In the genomic region with DNA sequence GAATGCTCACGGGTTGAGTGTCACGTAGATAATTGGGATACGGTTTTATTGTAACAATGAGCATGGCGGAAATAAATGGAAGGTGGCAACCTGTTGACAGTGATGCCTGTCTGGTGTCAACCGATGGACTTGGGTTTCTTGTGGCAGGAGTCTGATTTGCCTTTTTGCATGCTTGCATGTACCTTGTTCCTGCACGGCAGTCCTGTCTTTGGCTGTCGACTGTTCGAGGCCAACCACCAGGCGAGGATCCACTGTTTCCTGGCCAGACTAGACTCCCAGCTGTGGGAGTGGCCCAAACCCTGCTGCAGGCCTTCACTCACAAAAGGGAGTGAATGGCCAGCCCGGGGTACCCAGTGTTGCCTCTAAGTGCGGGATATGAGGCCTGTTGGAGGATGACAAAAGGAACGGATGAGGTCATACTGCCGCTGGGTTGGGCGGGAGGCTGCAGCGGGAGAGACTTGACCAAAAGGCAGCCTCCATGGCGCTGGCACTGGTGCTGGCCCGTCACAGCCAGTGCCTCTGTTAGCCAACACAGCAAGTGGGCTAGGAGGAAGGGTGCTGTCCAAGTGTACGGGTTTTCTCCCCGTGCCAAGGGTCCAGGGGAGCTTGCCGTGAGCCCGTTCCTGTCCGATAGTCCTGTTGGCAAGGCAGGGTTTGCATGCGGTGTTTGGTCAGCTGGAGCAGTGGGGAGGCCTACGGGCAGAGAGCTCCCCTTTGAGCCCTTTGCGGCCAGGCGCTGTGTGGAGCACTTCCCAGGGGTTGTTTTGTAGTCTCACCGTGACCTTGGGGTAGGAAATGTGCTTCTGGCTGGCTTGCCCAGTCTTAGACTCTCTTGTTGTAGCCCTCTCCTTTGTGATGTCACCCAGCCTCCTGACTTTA, we compare ENCODE assay signal across 1 cellular context.
TF ChIP-seq lines count a peak whose summit lies in the region.

No MANE protein-coding gene starts in this region.

TF ChIP-seq in HepG2, 621 proteins besides CTCF, POLR2A, EP300 and RAD21 (continued from another document and continues in another):
- TF ChIP-seq, protein P1, sequence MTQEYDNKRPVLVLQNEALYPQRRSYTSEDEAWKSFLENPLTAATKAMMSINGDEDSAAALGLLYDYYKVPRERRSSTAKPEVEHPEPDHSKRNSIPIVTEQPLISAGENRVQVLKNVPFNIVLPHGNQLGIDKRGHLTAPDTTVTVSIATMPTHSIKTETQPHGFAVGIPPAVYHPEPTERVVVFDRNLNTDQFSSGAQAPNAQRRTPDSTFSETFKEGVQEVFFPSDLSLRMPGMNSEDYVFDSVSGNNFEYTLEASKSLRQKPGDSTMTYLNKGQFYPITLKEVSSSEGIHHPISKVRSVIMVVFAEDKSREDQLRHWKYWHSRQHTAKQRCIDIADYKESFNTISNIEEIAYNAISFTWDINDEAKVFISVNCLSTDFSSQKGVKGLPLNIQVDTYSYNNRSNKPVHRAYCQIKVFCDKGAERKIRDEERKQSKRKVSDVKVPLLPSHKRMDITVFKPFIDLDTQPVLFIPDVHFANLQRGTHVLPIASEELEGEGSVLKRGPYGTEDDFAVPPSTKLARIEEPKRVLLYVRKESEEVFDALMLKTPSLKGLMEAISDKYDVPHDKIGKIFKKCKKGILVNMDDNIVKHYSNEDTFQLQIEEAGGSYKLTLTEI (CRISPR knock-in tag; conservative IDR thresholded peaks at IDR 0.05) = no peak
- TF ChIP-seq KDM2A (CRISPR knock-in tag; IDR thresholded peaks at IDR 0.05; ENCODE audit: borderline replicate concordance, low read depth) = peak; percentile 30; the same call in 1 of the 2 replicates
- TF ChIP-seq ZNF33B (CRISPR knock-in tag; IDR thresholded peaks at IDR 0.05) = 0 out of 2 replicates have a peak, but pooled peaks have one; percentile 54
- TF ChIP-seq ZFP41 (CRISPR knock-in tag; IDR thresholded peaks at IDR 0.05; ENCODE audit: borderline replicate concordance) = no peak
- TF ChIP-seq, protein P2, sequence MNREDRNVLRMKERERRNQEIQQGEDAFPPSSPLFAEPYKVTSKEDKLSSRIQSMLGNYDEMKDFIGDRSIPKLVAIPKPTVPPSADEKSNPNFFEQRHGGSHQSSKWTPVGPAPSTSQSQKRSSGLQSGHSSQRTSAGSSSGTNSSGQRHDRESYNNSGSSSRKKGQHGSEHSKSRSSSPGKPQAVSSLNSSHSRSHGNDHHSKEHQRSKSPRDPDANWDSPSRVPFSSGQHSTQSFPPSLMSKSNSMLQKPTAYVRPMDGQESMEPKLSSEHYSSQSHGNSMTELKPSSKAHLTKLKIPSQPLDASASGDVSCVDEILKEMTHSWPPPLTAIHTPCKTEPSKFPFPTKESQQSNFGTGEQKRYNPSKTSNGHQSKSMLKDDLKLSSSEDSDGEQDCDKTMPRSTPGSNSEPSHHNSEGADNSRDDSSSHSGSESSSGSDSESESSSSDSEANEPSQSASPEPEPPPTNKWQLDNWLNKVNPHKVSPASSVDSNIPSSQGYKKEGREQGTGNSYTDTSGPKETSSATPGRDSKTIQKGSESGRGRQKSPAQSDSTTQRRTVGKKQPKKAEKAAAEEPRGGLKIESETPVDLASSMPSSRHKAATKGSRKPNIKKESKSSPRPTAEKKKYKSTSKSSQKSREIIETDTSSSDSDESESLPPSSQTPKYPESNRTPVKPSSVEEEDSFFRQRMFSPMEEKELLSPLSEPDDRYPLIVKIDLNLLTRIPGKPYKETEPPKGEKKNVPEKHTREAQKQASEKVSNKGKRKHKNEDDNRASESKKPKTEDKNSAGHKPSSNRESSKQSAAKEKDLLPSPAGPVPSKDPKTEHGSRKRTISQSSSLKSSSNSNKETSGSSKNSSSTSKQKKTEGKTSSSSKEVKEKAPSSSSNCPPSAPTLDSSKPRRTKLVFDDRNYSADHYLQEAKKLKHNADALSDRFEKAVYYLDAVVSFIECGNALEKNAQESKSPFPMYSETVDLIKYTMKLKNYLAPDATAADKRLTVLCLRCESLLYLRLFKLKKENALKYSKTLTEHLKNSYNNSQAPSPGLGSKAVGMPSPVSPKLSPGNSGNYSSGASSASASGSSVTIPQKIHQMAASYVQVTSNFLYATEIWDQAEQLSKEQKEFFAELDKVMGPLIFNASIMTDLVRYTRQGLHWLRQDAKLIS (CRISPR knock-in tag; IDR thresholded peaks at IDR 0.05) = no peak
- TF ChIP-seq, protein P3, sequence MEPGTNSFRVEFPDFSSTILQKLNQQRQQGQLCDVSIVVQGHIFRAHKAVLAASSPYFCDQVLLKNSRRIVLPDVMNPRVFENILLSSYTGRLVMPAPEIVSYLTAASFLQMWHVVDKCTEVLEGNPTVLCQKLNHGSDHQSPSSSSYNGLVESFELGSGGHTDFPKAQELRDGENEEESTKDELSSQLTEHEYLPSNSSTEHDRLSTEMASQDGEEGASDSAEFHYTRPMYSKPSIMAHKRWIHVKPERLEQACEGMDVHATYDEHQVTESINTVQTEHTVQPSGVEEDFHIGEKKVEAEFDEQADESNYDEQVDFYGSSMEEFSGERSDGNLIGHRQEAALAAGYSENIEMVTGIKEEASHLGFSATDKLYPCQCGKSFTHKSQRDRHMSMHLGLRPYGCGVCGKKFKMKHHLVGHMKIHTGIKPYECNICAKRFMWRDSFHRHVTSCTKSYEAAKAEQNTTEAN (CRISPR knock-in tag; conservative IDR thresholded peaks at IDR 0.05) = no peak
- 0 out of 2 replicates have a peak, but pooled peaks have one; percentile 25 for TF ChIP-seq ZNF331 (CRISPR knock-in tag; IDR thresholded peaks at IDR 0.05)
- TF ChIP-seq, protein P4, sequence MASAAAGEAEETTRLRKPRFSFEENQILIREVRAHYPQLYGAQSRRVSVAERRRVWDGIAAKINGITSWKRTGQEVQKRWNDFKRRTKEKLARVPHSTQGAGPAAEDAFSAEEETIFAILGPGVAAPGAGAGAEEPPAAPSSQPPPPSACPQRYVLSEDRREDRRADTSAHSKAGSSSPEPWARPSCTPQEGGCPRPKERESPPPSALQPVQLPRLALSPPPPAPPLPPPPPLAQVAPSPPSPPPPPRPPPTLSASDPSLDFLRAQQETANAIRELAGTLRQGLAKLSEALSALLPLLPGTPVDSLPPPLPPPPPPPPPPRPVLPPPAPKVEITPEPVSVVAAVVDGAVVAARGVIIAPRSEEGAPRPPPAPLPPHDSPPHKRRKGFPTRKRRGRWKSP (CRISPR knock-in tag; IDR thresholded peaks at IDR 0.05) = peak; percentile 42; the same call in 1 of the 2 replicates
- TF ChIP-seq ZNF607 (CRISPR knock-in tag; IDR thresholded peaks at IDR 0.05; ENCODE audit: borderline replicate concordance) = 0 out of 2 replicates have a peak, but pooled peaks have one; percentile 15
- 0 out of 2 replicates have a peak, but pooled peaks have one; percentile 18 for TF ChIP-seq CBX5 (CRISPR knock-in tag; IDR thresholded peaks at IDR 0.05; ENCODE audit: borderline replicate concordance)
- TF ChIP-seq ZNF839 (CRISPR knock-in tag; IDR thresholded peaks at IDR 0.05; ENCODE audit: borderline replicate concordance) = peak; percentile 75; the same call in 1 of the 2 replicates
- TF ChIP-seq, protein P5, sequence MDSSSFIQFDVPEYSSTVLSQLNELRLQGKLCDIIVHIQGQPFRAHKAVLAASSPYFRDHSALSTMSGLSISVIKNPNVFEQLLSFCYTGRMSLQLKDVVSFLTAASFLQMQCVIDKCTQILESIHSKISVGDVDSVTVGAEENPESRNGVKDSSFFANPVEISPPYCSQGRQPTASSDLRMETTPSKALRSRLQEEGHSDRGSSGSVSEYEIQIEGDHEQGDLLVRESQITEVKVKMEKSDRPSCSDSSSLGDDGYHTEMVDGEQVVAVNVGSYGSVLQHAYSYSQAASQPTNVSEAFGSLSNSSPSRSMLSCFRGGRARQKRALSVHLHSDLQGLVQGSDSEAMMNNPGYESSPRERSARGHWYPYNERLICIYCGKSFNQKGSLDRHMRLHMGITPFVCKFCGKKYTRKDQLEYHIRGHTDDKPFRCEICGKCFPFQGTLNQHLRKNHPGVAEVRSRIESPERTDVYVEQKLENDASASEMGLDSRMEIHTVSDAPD (CRISPR knock-in tag; IDR thresholded peaks at IDR 0.05) = no peak
- TF ChIP-seq ZNF563 (CRISPR knock-in tag; IDR thresholded peaks at IDR 0.05) = no peak; the same call in 1 of the 2 replicates
- no peak for TF ChIP-seq ZC3H13 (CRISPR knock-in tag; IDR thresholded peaks at IDR 0.05)
- peak; percentile 60; the same call in 1 of the 2 replicates for TF ChIP-seq HNRNPL (IDR thresholded peaks at IDR 0.05; ENCODE audit: low read depth, low read length)
- TF ChIP-seq, protein P6, sequence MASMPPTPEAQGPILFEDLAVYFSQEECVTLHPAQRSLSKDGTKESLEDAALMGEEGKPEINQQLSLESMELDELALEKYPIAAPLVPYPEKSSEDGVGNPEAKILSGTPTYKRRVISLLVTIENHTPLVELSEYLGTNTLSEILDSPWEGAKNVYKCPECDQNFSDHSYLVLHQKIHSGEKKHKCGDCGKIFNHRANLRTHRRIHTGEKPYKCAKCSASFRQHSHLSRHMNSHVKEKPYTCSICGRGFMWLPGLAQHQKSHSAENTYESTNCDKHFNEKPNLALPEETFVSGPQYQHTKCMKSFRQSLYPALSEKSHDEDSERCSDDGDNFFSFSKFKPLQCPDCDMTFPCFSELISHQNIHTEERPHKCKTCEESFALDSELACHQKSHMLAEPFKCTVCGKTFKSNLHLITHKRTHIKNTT (CRISPR knock-in tag; IDR thresholded peaks at IDR 0.05) = no peak
- TF ChIP-seq ERF (CRISPR knock-in tag; IDR thresholded peaks at IDR 0.05) = no peak
- TF ChIP-seq, protein P7, sequence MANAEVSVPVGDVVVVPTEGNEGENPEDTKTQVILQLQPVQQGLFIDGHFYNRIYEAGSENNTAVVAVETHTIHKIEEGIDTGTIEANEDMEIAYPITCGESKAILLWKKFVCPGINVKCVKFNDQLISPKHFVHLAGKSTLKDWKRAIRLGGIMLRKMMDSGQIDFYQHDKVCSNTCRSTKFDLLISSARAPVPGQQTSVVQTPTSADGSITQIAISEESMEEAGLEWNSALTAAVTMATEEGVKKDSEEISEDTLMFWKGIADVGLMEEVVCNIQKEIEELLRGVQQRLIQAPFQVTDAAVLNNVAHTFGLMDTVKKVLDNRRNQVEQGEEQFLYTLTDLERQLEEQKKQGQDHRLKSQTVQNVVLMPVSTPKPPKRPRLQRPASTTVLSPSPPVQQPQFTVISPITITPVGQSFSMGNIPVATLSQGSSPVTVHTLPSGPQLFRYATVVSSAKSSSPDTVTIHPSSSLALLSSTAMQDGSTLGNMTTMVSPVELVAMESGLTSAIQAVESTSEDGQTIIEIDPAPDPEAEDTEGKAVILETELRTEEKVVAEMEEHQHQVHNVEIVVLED (CRISPR knock-in tag; IDR thresholded peaks at IDR 0.05; ENCODE audit: borderline replicate concordance) = 0 out of 2 replicates have a peak, but pooled peaks have one; percentile 19
- TF ChIP-seq ZNF274 (CRISPR knock-in tag; IDR thresholded peaks at IDR 0.05) = peak; percentile 36; the same call in 1 of the 2 replicates
- TF ChIP-seq IRF2 (CRISPR knock-in tag; IDR thresholded peaks at IDR 0.05) = peak; percentile 24; the same call in 1 of the 2 replicates
- 0 out of 2 replicates have a peak, but pooled peaks have one; percentile 31 for TF ChIP-seq ARNT2 (CRISPR knock-in tag; IDR thresholded peaks at IDR 0.05; ENCODE audit: low read depth)
- TF ChIP-seq ZNF790 (CRISPR knock-in tag; IDR thresholded peaks at IDR 0.05; ENCODE audit: borderline replicate concordance) = 0 out of 2 replicates have a peak, but pooled peaks have one; percentile 22
- TF ChIP-seq, protein P8, sequence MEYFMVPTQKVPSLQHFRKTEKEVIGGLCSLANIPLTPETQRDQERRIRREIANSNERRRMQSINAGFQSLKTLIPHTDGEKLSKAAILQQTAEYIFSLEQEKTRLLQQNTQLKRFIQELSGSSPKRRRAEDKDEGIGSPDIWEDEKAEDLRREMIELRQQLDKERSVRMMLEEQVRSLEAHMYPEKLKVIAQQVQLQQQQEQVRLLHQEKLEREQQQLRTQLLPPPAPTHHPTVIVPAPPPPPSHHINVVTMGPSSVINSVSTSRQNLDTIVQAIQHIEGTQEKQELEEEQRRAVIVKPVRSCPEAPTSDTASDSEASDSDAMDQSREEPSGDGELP (IDR thresholded peaks at IDR 0.05; ENCODE audit: borderline replicate concordance, low read depth) = peak; percentile 81; the same call in 1 of the 2 replicates
- no peak for TF ChIP-seq ZNF543 (CRISPR knock-in tag; IDR thresholded peaks at IDR 0.05)
- peak; percentile 64 for TF ChIP-seq ZFY (CRISPR knock-in tag; IDR thresholded peaks at IDR 0.05)
- no peak for TF ChIP-seq KLF13 (CRISPR knock-in tag; IDR thresholded peaks at IDR 0.05)
- TF ChIP-seq SNAPC2 (CRISPR knock-in tag; IDR thresholded peaks at IDR 0.05) = no peak
- TF ChIP-seq, protein P9, sequence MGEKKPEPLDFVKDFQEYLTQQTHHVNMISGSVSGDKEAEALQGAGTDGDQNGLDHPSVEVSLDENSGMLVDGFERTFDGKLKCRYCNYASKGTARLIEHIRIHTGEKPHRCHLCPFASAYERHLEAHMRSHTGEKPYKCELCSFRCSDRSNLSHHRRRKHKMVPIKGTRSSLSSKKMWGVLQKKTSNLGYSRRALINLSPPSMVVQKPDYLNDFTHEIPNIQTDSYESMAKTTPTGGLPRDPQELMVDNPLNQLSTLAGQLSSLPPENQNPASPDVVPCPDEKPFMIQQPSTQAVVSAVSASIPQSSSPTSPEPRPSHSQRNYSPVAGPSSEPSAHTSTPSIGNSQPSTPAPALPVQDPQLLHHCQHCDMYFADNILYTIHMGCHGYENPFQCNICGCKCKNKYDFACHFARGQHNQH (CRISPR knock-in tag; IDR thresholded peaks at IDR 0.05) = 0 out of 2 replicates have a peak, but pooled peaks have one; percentile 12
- TF ChIP-seq ZNF598 (CRISPR knock-in tag; IDR thresholded peaks at IDR 0.05; ENCODE audit: borderline replicate concordance) = 0 out of 2 replicates have a peak, but pooled peaks have one; percentile 59
- TF ChIP-seq, protein P10, sequence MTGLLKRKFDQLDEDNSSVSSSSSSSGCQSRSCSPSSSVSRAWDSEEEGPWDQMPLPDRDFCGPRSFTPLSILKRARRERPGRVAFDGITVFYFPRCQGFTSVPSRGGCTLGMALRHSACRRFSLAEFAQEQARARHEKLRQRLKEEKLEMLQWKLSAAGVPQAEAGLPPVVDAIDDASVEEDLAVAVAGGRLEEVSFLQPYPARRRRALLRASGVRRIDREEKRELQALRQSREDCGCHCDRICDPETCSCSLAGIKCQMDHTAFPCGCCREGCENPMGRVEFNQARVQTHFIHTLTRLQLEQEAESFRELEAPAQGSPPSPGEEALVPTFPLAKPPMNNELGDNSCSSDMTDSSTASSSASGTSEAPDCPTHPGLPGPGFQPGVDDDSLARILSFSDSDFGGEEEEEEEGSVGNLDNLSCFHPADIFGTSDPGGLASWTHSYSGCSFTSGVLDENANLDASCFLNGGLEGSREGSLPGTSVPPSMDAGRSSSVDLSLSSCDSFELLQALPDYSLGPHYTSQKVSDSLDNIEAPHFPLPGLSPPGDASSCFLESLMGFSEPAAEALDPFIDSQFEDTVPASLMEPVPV (CRISPR knock-in tag; IDR thresholded peaks at IDR 0.05) = no peak
- TF ChIP-seq MXD4 (CRISPR knock-in tag; IDR thresholded peaks at IDR 0.05) = no peak
- TF ChIP-seq, protein P11, sequence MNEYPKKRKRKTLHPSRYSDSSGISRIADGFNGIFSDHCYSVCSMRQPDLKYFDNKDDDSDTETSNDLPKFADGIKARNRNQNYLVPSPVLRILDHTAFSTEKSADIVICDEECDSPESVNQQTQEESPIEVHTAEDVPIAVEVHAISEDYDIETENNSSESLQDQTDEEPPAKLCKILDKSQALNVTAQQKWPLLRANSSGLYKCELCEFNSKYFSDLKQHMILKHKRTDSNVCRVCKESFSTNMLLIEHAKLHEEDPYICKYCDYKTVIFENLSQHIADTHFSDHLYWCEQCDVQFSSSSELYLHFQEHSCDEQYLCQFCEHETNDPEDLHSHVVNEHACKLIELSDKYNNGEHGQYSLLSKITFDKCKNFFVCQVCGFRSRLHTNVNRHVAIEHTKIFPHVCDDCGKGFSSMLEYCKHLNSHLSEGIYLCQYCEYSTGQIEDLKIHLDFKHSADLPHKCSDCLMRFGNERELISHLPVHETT (CRISPR knock-in tag; conservative IDR thresholded peaks at IDR 0.05) = no peak
- TF ChIP-seq POLR2G (IDR thresholded peaks at IDR 0.05; ENCODE audit: low read depth, low read length) = peak; percentile 36; the same call in 1 of the 2 replicates
- 0 out of 2 replicates have a peak, but pooled peaks have one; percentile 59 for TF ChIP-seq SRY (CRISPR knock-in tag; IDR thresholded peaks at IDR 0.05)
- TF ChIP-seq ATAD3A (CRISPR knock-in tag; IDR thresholded peaks at IDR 0.05) = peak; percentile 56; the same call in 1 of the 2 replicates
